24 cellular contexts compared by ENCODE assay signal in the genomic region with DNA sequence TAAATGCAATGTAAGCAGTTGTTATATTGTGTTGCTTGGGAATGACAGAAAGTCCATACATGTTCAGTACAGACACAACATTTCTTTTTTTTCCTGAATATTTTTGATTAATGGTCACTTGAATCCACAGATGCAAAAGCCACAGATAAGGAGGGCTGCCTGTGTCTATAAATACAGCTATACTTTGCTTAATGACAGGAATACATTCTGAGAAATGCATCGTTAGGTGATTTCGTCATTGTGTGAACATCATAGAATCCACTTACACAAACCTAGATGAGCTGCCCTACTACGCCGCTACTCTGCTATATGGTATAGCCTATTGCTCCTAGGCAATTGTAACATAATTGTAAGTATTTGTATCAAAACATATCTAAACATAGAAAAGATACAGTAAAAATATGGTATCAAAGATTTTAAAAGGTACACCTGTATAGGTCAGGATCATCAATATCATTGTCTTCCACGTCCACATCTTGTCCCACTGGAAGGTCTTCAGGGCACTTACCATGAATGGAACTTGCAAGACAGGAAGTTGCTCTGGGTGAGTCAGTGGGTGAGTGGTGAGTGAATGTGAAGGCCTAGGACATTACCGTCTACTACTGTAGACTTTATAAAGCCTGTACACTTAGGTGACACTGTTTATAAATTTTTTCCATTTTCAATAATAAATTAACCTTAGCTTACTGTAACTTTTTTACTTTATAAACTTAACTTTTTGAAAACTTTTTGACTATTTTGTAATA. TPM values are rescaled to one million over a fixed set of nuclear protein-coding genes. Genes with fewer than 3 reads are reported as not detected.
DNase-seq lines count a peak whose midpoint lies in the region; ATAC-seq, FAIRE-seq and TF ChIP-seq lines count a peak whose summit lies in the region.
"Had no signal": no experiment of that assay in that cellular context is flagged by ENCODE, and none has a peak within 500 bp of the region (broad histone marks: within the 10 kb centered on the region; RNA-seq: fewer than 3 reads in every experiment).

No MANE protein-coding gene starts in this region.

- H3K9me2 ChIP-seq in GM23248 (ENCODE audit: insufficient read depth) (no peaks in the 10 kb centered on the region), PC-3 (replicated peaks; ENCODE audit: low read length) (no peaks in the 10 kb centered on the region)

- H3K4me3 ChIP-seq in GM23248 (no peak overlapping the region), PC-3 (ENCODE audit: low read length) (no peak overlapping the region), kidney (ENCODE audit: low read length in 2 of 2) (no peak overlapping the region)
- H3K4me3 ChIP-seq: spleen, tibial artery had no signal

- H3K36me3 ChIP-seq in GM23248 (ENCODE audit: low read depth): no peaks in the 10 kb centered on the region
- no peaks in the 10 kb centered on the region for H3K36me3 ChIP-seq in PC-3 (ENCODE audit: low read depth, low read length)
- no peaks in the 10 kb centered on the region for H3K36me3 ChIP-seq in kidney (ENCODE audit: control insufficient read depth in 1 of 2, insufficient read depth in 2 of 2, low read length in 2 of 2)
- H3K36me3 ChIP-seq: spleen, tibial artery had no signal

- H3K9ac ChIP-seq in GM23248: no peak overlapping the region
- no peak overlapping the region for H3K9ac ChIP-seq in PC-3 (ENCODE audit: low read length)
- H3K9ac ChIP-seq in kidney (ENCODE audit: low read length in 2 of 2): no peak overlapping the region

- no peak overlapping the region for H3K4me3 Mint-ChIP-seq in naive thymus-derived CD8-positive, alpha-beta T cell
- H3K4me3 Mint-ChIP-seq: activated CD8-positive, alpha-beta T cell treated with anti-CD3 and anti-CD28 coated beads, Interleukin-2, amount 10 ng/mL, durations not matched to agents 7 days and 5 days; activated T-cell treated with anti-CD3 and anti-CD28 coated beads, Interleukin-2, amount 50 U/mL, for 24 hours; CD4-positive, alpha-beta T cell; stimulated activated naive CD8-positive, alpha-beta T cell treated with anti-CD3 and anti-CD28 coated beads, Interleukin-15, Interleukin-2, amounts not matched to agents 100 ng/mL and 50 ng/mL, for 24 hours; T-helper 2 cell treated with Interferon-gamma antibody and Interleukin-4, amounts not matched to agents 5 μg/mL and 100 μg/mL, for 36 hours had no signal

- H4K20me1 ChIP-seq in GM23248 (ENCODE audit: insufficient read depth) (no peaks in the 10 kb centered on the region), PC-3 (ENCODE audit: low read length) (no peaks in the 10 kb centered on the region)

- no peak overlapping the region for H3K4me2 ChIP-seq in GM23248 (ENCODE audit: unreplicated experiment)
- H3K4me2 ChIP-seq in PC-3 (ENCODE audit: low read length): 0 out of 2 replicates have a peak overlapping the region, but pooled peaks have one; percentile 34

- WGBS in GM23248 (ENCODE audit: low coverage in 1 of 2, low lambda C conversion rate in 2 of 2, missing lambda C conversion rate in 2 of 2), 2 experiments: 65 to 66% methylated on average over 6 of the region's 6 CpGs

- ATAC-seq in PC-3: peak; percentile 39
- no peak for ATAC-seq in naive thymus-derived CD8-positive, alpha-beta T cell
- ATAC-seq: activated CD8-positive, alpha-beta T cell treated with anti-CD3 and anti-CD28 coated beads, Interleukin-2, amount 10 ng/mL, durations not matched to agents 7 days and 5 days had no signal

- FAIRE-seq in kidney (lab: Jason Lieb, UNC): peak; percentile 8
- FAIRE-seq: H1 had no signal

- no peaks in the 10 kb centered on the region for H3K4me1 Mint-ChIP-seq in naive thymus-derived CD8-positive, alpha-beta T cell

- no peak overlapping the region for H2AFZ ChIP-seq in GM23248
- no peak overlapping the region for H2AFZ ChIP-seq in PC-3 (ENCODE audit: low read length)

- TF ChIP-seq CTCF in PC-3 (conservative IDR thresholded peaks at IDR 0.05; ENCODE audit: low read depth, low read length) (no peak), kidney (IDR thresholded peaks at IDR 0.05; ENCODE audit: borderline replicate concordance, extremely low read depth, insufficient read depth) (no peak)

- no peak overlapping the region for H3K27ac Mint-ChIP-seq in naive thymus-derived CD8-positive, alpha-beta T cell
- H3K27ac Mint-ChIP-seq: activated CD8-positive, alpha-beta T cell treated with anti-CD3 and anti-CD28 coated beads, Interleukin-2, amount 10 ng/mL, durations not matched to agents 7 days and 5 days; activated T-cell treated with anti-CD3 and anti-CD28 coated beads, Interleukin-2, amount 50 U/mL, for 24 hours; CD4-positive, alpha-beta T cell; stimulated activated naive CD8-positive, alpha-beta T cell treated with anti-CD3 and anti-CD28 coated beads, Interleukin-15, Interleukin-2, amounts not matched to agents 100 ng/mL and 50 ng/mL, for 24 hours; T-helper 2 cell treated with Interferon-gamma antibody and Interleukin-4, amounts not matched to agents 5 μg/mL and 100 μg/mL, for 36 hours had no signal

- H3F3A ChIP-seq in GM23248 (ENCODE audit: insufficient read depth) (peaks cover 35% of the 10 kb centered on the region), PC-3 (ENCODE audit: low read length, unreplicated experiment) (peaks cover 13% of the 10 kb centered on the region)

- BruUV-seq in PC-3 (replicated peaks; lab: Mats Ljungman, UMichigan): no TSS peak

- peaks cover 7 to 31% (median 13%) of the 10 kb centered on the region in 5 donors for H3K27me3 Mint-ChIP-seq in naive thymus-derived CD8-positive, alpha-beta T cell

- H3K9me3 ChIP-seq in GM23248 (ENCODE audit: low read depth): no peaks in the 10 kb centered on the region
- H3K9me3 ChIP-seq in PC-3 (ENCODE audit: low read length): no peaks in the 10 kb centered on the region
- no peaks in the 10 kb centered on the region for H3K9me3 ChIP-seq in kidney (ENCODE audit: control insufficient read depth in 1 of 2, low read length in 2 of 2)
- H3K9me3 ChIP-seq: spleen, tibial artery had no signal

- in situ Hi-C loops in GM23248 (cut with MboI): no loop called here

- H3K27me3 ChIP-seq in GM23248 (replicated peaks; ENCODE audit: insufficient read depth) (no peaks in the 10 kb centered on the region), PC-3 (ENCODE audit: low read length) (no peaks in the 10 kb centered on the region)
- H3K27me3 ChIP-seq: spleen, tibial artery had no signal

- POLR2A ChIA-PET in PC-3 (lab: Charles Lee; ENCODE audit: unreplicated experiment): no interaction called here
- POLR2A ChIA-PET in naive thymus-derived CD8-positive, alpha-beta T cell (lab: Charles Lee): no interaction called here

- no peaks in the 10 kb centered on the region for H3K79me2 ChIP-seq in GM23248 (ENCODE audit: insufficient read depth)
- no peaks in the 10 kb centered on the region for H3K79me2 ChIP-seq in PC-3 (ENCODE audit: low read length)

- no peaks in the 10 kb centered on the region for H3K9me3 Mint-ChIP-seq in naive thymus-derived CD8-positive, alpha-beta T cell
- H3K9me3 Mint-ChIP-seq: activated T-cell treated with anti-CD3 and anti-CD28 coated beads, Interleukin-2, amount 50 U/mL, for 24 hours; CD4-positive, alpha-beta T cell; stimulated activated naive CD8-positive, alpha-beta T cell treated with anti-CD3 and anti-CD28 coated beads, Interleukin-15, Interleukin-2, amounts not matched to agents 100 ng/mL and 50 ng/mL, for 24 hours; T-helper 2 cell treated with Interferon-gamma antibody and Interleukin-4, amounts not matched to agents 5 μg/mL and 100 μg/mL, for 36 hours had no signal

- intact Hi-C loops in PC-3 (cut with micrococcal nuclease) (no loop called here), kidney (cut with DNase I) (no loop called here)

- H3K36me3 Mint-ChIP-seq in naive thymus-derived CD8-positive, alpha-beta T cell: no peaks in the 10 kb centered on the region

- DNase-seq in GM23248 (peak; percentile 66), PC-3 (peak; percentile 74), dedifferentiated amniotic fluid mesenchymal stem cell (ENCODE audit: extremely low spot score) (peak; percentile 14), kidney (no peak), NCI-H524 (lab: John Stamatoyannopoulos, UW) (no peak), GM03348 (ENCODE audit: low spot score) (no peak), occipital lobe (lab: John Stamatoyannopoulos, UW) (no peak)
- DNase-seq in naive thymus-derived CD8-positive, alpha-beta T cell: no peak
- DNase-seq: activated CD8-positive, alpha-beta T cell treated with anti-CD3 and anti-CD28 coated beads, Interleukin-2, amount 10 ng/mL, durations not matched to agents 7 days and 5 days; activated naive CD4-positive, alpha-beta T cell treated with Interleukin-2 at 50 U/mL for 16 hours; activated T-cell treated with anti-CD3 and anti-CD28 coated beads, Interleukin-2, amount 50 U/mL, for 24 hours; aorta; CD4-positive, alpha-beta T cell; DMS153; effector memory CD4-positive, alpha-beta T cell; Kasumi-1; retina; spleen; stimulated activated CD4-positive, alpha-beta T cell treated with anti-CD3 and anti-CD28 coated beads, Interleukin-4, amount 100 ng/mL, for 24 hours; tibial artery had no signal

- H3K4me1 ChIP-seq in GM23248 (ENCODE audit: insufficient read depth): peaks cover 52% of the 10 kb centered on the region
- H3K4me1 ChIP-seq in PC-3 (ENCODE audit: insufficient read depth, low read length): peaks cover 55% of the 10 kb centered on the region
- H3K4me1 ChIP-seq in kidney (ENCODE audit: control insufficient read depth in 1 of 2, insufficient read depth in 1 of 2, low read depth in 1 of 2, low read length in 2 of 2): no peaks in the 10 kb centered on the region
- H3K4me1 ChIP-seq: spleen, tibial artery had no signal

- no peak overlapping the region for H3K27ac ChIP-seq in GM23248
- peak overlapping the region; percentile 94; the same call in 1 of the 2 replicates for H3K27ac ChIP-seq in PC-3 (ENCODE audit: low read length)
- H3K27ac ChIP-seq in kidney (ENCODE audit: low read depth in 2 of 2, low read length in 2 of 2): no peak overlapping the region
- H3K27ac ChIP-seq: spleen, tibial artery had no signal

- CTCF ChIA-PET in PC-3 (lab: Charles Lee): no interaction called here

RNA-seq across cellular contexts. Expression of a gene that starts 27.9 kb away (rescaled TPM):
- total RNA-seq in GM23248 (2014; rRNA removed; shearing (Covaris generic)): 37.4 and 45.1 TPM in 2 replicates
- polyA plus RNA-seq in GM23248 (2016; fragmentation: Nextera tagmentation; extraction: Ambion mirVana): 46.1 and 48.6 TPM in 2 replicates
- total RNA-seq in PC-3 (2014; rRNA removed): 31.6 and 41.4 TPM in 2 replicates
- total RNA-seq in kidney: not detected
- not detected for polyA plus RNA-seq in kidney (ENCODE audit: insufficient read depth, low read depth, low replicate concordance)
- not detected for total RNA-seq in naive thymus-derived CD8-positive, alpha-beta T cell
- polyA plus RNA-seq in naive thymus-derived CD8-positive, alpha-beta T cell: not detected
- total RNA-seq in occipital lobe: not detected
- total RNA-seq: activated CD8-positive, alpha-beta T cell treated with anti-CD3 and anti-CD28 coated beads, Interleukin-2, amount 10 ng/mL, durations not matched to agents 7 days and 5 days; aorta; CD4-positive, alpha-beta T cell; lower leg skin; spleen had no signal

Comparison
In these comparisons a context has a peak if more than half of its experiments do, and no peak if none do; other contexts are left out.
1. DNase-seq: peak in GM23248 (single experiment), PC-3 (single experiment) and dedifferentiated amniotic fluid mesenchymal stem cell (single experiment); none in kidney (single experiment), NCI-H524 (0 of 2), GM03348 (single experiment), naive thymus-derived CD8-positive, alpha-beta T cell (0 of 10) and occipital lobe (single experiment).
2. RNA of a gene that starts 27.9 kb away (total RNA-seq): 37.4 to 45.1 TPM in GM23248 and 31.6 to 41.4 TPM in PC-3; not detected in occipital lobe (single experiment), not detected in kidney (single experiment) and not detected in naive thymus-derived CD8-positive, alpha-beta T cell; every median in the first group is over 10 times any median in the second.